8 cellular contexts compared by ENCODE assay signal in the genomic region with DNA sequence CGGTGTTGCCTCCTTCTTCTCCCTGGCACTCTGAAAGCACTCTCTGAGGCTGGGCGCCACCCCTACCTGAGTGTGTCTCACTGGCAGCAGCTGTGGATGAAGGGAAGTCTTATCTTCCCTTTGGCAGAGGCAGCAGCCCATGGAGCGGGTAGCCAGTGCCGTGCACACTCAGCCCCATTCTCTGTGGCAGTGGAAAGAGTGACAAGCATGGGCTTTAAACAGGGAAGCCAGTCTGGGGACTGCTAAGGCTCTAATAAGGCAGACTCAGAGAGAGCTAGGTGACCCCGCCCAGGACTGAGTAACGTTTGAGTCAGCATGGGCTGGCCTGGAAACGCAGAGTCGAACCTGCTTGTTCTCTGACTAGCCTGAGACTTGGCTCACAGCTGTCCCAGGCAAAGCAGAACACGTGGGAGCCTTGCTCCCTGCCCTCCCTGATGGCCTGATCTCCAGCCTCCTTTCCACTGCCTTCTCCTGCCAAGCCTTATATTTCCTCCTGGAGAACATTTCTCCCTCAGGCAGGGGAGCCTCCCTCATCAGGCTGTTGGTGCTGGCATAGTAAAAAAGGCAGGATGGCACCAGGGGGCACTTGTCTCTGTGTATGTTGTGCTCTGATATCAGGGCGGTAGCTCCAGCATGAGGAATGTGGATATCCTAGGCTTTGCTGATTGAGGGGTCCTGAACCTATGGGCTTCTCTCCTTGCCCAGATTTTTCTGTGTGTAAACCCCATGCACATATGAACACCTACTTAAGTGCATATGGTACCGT.
DNase-seq lines count a peak whose midpoint lies in the region; ATAC-seq lines count a peak whose summit lies in the region.

No MANE protein-coding gene starts in this region.

- ATAC-seq in GM19328 (IDR thresholded peaks at IDR 0.05; ENCODE audit: unreplicated experiment) (peak; percentile 88), HG03378 (IDR thresholded peaks at IDR 0.05; ENCODE audit: unreplicated experiment) (peak; percentile 78), left cardiac atrium (peak; percentile 92 to 99)

- DNase-seq in activated T-cell treated with anti-CD3 and anti-CD28 coated beads, Interleukin-2, amount 50 U/mL, for 48 hours = peak; percentile 76 to 82
- DNase-seq in left cardiac atrium = peak; percentile 88
- DNase-seq in stimulated activated CD4-positive, alpha-beta T cell treated with anti-CD3 and anti-CD28 coated beads, Interleukin-4, amount 100 ng/mL, for 1 hour = peak; percentile 59
- no peak for DNase-seq in NCI-H1105 (lab: John Stamatoyannopoulos, UW)
- no peak for DNase-seq in NCI-H82 treated with DMSO at 0.1 percent for 48 hours (lab: John Stamatoyannopoulos, UW; ENCODE audit: unreplicated experiment)
- DNase-seq in SHP77 (lab: John Stamatoyannopoulos, UW) = no peak

- intact Hi-C loops in left cardiac atrium (cut with DNase I) = no loop called here

Comparison
In these comparisons a context has a peak if more than half of its experiments do, and no peak if none do; other contexts are left out.
1. DNase-seq: peak in activated T-cell treated with anti-CD3 and anti-CD28 coated beads, Interleukin-2, amount 50 U/mL, for 48 hours (2 of 2), left cardiac atrium (single experiment) and stimulated activated CD4-positive, alpha-beta T cell treated with anti-CD3 and anti-CD28 coated beads, Interleukin-4, amount 100 ng/mL, for 1 hour (single experiment); none in NCI-H1105 (single experiment), NCI-H82 treated with DMSO at 0.1 percent for 48 hours (single experiment) and SHP77 (0 of 2).
2. Peak in every context shown above with its lines, with median percentiles within 50 percentile points of each other: ATAC-seq.